ENCODE assay signal across 7 cellular contexts in the genomic region with DNA sequence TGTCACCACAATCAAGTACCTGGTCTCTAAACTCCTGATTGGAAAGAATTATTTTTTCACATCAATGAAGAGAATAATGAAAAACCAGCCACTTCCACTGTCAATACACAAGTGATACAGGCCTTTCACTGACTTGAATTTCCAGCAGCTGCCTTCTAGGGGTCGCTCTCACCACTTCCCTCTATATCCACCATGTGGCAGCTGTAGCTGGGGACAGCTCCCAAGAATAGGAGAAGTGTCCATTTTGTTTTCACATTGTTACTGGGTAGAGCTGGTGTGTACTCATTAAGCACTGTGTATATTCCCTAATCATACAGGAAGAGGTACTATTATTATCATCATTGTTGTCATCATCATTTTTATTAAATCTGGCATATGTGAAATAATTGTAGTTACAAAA.
DNase-seq lines count a peak whose midpoint lies in the region; ATAC-seq, FAIRE-seq and TF ChIP-seq lines count a peak whose summit lies in the region.

No MANE protein-coding gene starts in this region.

- FAIRE-seq in bronchial epithelial cell (lab: Jason Lieb, UNC) = no peak

- H3K27me3 ChIP-seq in bronchial epithelial cell (ENCODE audit: control insufficient read depth, insufficient read depth, low read length) = no peaks in the 10 kb centered on the region

- peak; percentile 55 for TF ChIP-seq CTCF in bronchial epithelial cell (IDR thresholded peaks at IDR 0.05; ENCODE audit: insufficient read depth, low read length, severe bottlenecking)

- H3K36me3 ChIP-seq in bronchial epithelial cell (ENCODE audit: control insufficient read depth, insufficient read depth, low read length) = no peaks in the 10 kb centered on the region

- peak; percentile 66 for DNase-seq in HuH-7 (ENCODE audit: low spot score)
- DNase-seq in NCI-H510A treated with DMSO at 0.1 percent for 48 hours (lab: John Stamatoyannopoulos, UW) = peak; percentile 84
- DNase-seq in bronchial epithelial cell (ENCODE audit: low read depth) = peak; percentile 31
- peak; percentile 24 for DNase-seq in renal cortical epithelial cell (ENCODE audit: low read depth)
- no peak for DNase-seq in DMS79 treated with DMSO at 0.1 percent for 48 hours (lab: John Stamatoyannopoulos, UW)
- no peak for DNase-seq in GM03348 (ENCODE audit: low spot score)

- ATAC-seq in GM18511 (IDR thresholded peaks at IDR 0.05; ENCODE audit: unreplicated experiment) = no peak

- no peak overlapping the region for H3K4me3 ChIP-seq in bronchial epithelial cell (ENCODE audit: low read depth, low read length)

Comparison
In these comparisons a context has a peak if more than half of its experiments do, and no peak if none do; other contexts are left out.
1. DNase-seq: peak in HuH-7 (single experiment), NCI-H510A treated with DMSO at 0.1 percent for 48 hours (single experiment), bronchial epithelial cell (single experiment) and renal cortical epithelial cell (single experiment); none in DMS79 treated with DMSO at 0.1 percent for 48 hours (single experiment) and GM03348 (single experiment).